21 cellular contexts compared by ENCODE assay signal in the genomic region with DNA sequence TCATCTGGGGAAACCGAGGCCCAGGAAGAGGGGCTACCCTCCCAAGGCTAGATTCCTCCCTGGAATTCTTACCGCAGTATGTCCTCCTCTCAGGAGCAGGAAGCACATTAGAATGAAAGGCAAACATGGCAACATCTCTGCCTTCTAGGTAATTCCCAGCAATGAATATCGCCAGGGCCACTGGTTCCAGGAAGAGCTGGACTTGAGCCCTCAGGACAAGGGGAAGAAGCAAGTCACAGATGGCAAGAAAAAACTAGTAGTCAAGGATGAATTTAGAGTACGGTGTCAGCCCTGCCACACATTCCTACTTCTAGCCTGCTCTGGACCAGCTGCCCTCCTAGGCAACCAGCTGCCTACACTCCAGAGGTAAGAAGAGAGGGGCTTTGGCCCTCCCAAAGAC. TPM values are rescaled to one million over a fixed set of nuclear protein-coding genes. Genes with fewer than 3 reads are reported as not detected.
"Had no signal": no experiment of that assay in that cellular context is flagged by ENCODE, and none has a peak within 500 bp of the region (broad histone marks: within the 10 kb centered on the region; RNA-seq: fewer than 3 reads in every experiment).

No MANE protein-coding gene starts in this region.

- DNase-seq: IMR-90, Karpas-422, KG1, MG63, NCI-H1092 treated with DMSO at 0.1 percent for 48 hours, NCI-H1417, NCI-H1436 treated with DMSO at 0.1 percent for 48 hours, NCI-H1694 treated with DMSO at 0.1 percent for 48 hours, NCI-H1930, NCI-H2081, NCI-H2107, NCI-H2227 treated with DMSO at 0.1 percent for 48 hours, NCI-H526 treated with DMSO at 0.1 percent for 48 hours, NCI-H748 treated with DMSO at 0.1 percent for 48 hours, RPMI8226, SHP77, SK-N-SH, SW 1271, T-cell had no signal

- FAIRE-seq: HepG2, RCC 7860 had no signal

- H3K27me3 ChIP-seq: MG63 had no signal

- ATAC-seq: HepG2, T-cell had no signal

- H3K36me3 ChIP-seq: MG63 had no signal

- H3K4me3 ChIP-seq: MG63 had no signal

RNA-seq across cellular contexts. Expression of gene MEGF11, which starts 42.9 kb away (rescaled TPM):
- total RNA-seq: HepG2, IMR-90 had no signal
